Comparison of ENCODE assay signal across 8 cellular contexts in the genomic region with DNA sequence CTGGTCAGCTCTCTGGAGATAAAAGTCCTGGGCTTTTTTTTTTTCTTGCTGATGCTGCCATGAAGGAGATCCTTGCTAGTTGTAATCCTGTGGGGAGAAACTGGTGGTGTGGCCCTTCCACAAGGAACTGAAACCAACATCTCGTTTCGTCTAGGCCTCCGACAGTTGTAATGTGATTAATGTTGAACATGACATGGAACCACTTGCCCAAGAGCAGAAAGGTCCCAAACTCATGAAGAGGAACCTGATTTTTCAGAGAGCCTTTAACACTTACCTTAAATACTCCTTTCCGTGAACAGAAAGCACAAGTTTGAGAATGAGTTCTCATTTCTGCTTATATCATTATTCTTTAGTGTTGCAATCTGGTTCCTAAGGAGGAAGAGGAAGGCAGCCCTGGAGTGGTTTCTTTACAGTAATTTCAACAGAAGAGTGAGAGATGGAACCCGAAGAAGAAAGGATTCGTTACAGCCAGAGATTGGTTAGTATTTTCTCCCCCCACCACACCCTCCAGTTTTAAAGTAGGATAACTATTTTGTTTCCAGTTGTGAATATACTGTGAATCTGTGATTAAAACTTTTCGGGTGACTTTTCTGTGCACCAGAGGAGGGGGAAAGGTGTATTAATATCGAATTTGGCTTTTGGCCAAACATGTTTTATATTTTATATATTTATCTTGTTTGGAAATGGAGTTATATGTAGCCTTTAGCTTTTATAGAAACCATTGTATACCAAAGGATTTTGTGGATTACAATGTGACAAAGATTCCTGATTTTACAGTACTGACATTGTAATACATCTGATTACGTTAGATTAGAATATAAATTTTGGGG. TPM values are rescaled to one million over a fixed set of nuclear protein-coding genes. Genes with fewer than 3 reads are reported as not detected.
DNase-seq lines count a peak whose midpoint lies in the region; ATAC-seq and TF ChIP-seq lines count a peak whose summit lies in the region.

No MANE protein-coding gene starts in this region.

- CTCF ChIA-PET in IMR-90 (lab: Yijun Ruan, JAX): no interaction called here

- H3K4me1 ChIP-seq in IMR-90 (ENCODE audit: control insufficient read depth, insufficient read depth, low read length) (peaks cover 8% of the 10 kb centered on the region), gastroesophageal sphincter (peaks cover 0 to 50% (median 10%) of the 10 kb centered on the region in 3 donors)

- peak overlapping the region; percentile 72 for H2BK5ac ChIP-seq in IMR-90 (ENCODE audit: low read depth, low read length, poor library complexity, severe bottlenecking)

- no peak overlapping the region for H2AK9ac ChIP-seq in IMR-90 (replicated peaks; ENCODE audit: low read depth, low read length, poor library complexity)

- in situ Hi-C loops in IMR-90 (cut with MboI; ENCODE audit: low sequenced_read_pairs): no loop called here

- no peak overlapping the region for H2BK120ac ChIP-seq in IMR-90 (ENCODE audit: low read depth, low read length)

- H2AFZ ChIP-seq in IMR-90 (replicated peaks; ENCODE audit: low read length, poor library complexity): no peak overlapping the region

- no peak overlapping the region for H4K5ac ChIP-seq in IMR-90 (ENCODE audit: low read depth, low read length)

- H2BK15ac ChIP-seq in IMR-90 (ENCODE audit: low read depth, low read length): no peak overlapping the region

- peak overlapping the region; percentile 99 for H3K4me3 ChIP-seq in IMR-90 (ENCODE audit: insufficient read depth, low read depth, low read length)
- peak overlapping the region; percentile 78 to 93 for H3K4me3 ChIP-seq in gastroesophageal sphincter

- ATAC-seq in IMR-90 (ENCODE audit: low read depth) (no peak), gastroesophageal sphincter (no peak), GM19397 (IDR thresholded peaks at IDR 0.05; ENCODE audit: unreplicated experiment) (no peak), GM19328 (IDR thresholded peaks at IDR 0.05; ENCODE audit: unreplicated experiment) (no peak)

- peak overlapping the region; percentile 99 for H3K23ac ChIP-seq in IMR-90 (ENCODE audit: low read depth, low read length)

- H4K91ac ChIP-seq in IMR-90 (ENCODE audit: insufficient read depth, low read depth, low read length): no peak overlapping the region

- TF ChIP-seq POLR2A in IMR-90 (IDR thresholded peaks at IDR 0.05; ENCODE audit: low read depth, low read length) (no peak), gastroesophageal sphincter (IDR thresholded peaks at IDR 0.05) (no peak)

- peak overlapping the region; percentile 96 for H3K9ac ChIP-seq in IMR-90 (ENCODE audit: low read depth, low read length)

- H3K9me1 ChIP-seq in IMR-90 (ENCODE audit: insufficient read depth, low read length): no peaks in the 10 kb centered on the region; the same call in 1 of the 2 replicates

- no peak overlapping the region; the same call in 1 of the 2 replicates for H3K18ac ChIP-seq in IMR-90 (ENCODE audit: low read depth, low read length)

- H2AK5ac ChIP-seq in IMR-90 (ENCODE audit: low read depth, low read length): peak overlapping the region; percentile 70; the same call in 1 of the 2 replicates

- peak overlapping the region; percentile 17; the same call in 1 of the 2 replicates for H3K4ac ChIP-seq in IMR-90 (ENCODE audit: low read depth, low read length)

- TF ChIP-seq CTCF in IMR-90 (conservative IDR thresholded peaks at IDR 0.05; ENCODE audit: low read depth, low read length) (no peak), VCaP (conservative IDR thresholded peaks at IDR 0.05) (no peak), gastroesophageal sphincter (IDR thresholded peaks at IDR 0.05) (no peak)

- H4K8ac ChIP-seq in IMR-90 (ENCODE audit: low read depth in 2 of 2, low read length in 2 of 2): no peak overlapping the region

- intact Hi-C loops in IMR-90 (cut with micrococcal nuclease): loop anchor here (2.0 kb wide), 2 partner anchors 58 to 118 kb away; no protein-coding TSS in a partner anchor

- H2BK20ac ChIP-seq in IMR-90 (ENCODE audit: low read depth, low read length): no peak overlapping the region

- peak overlapping the region; percentile 44 for H3K14ac ChIP-seq in IMR-90 (replicated peaks; ENCODE audit: low read depth, low read length)

- H3K27ac ChIP-seq in IMR-90 (ENCODE audit: insufficient read depth, low read length) (peak overlapping the region; percentile 67), VCaP (peak overlapping the region; percentile 99), gastroesophageal sphincter (peak overlapping the region; percentile 37 to 100 (median 98))

- H3K9me3 ChIP-seq in IMR-90 (ENCODE audit: control insufficient read depth, insufficient read depth, low read length) (no peaks in the 10 kb centered on the region), gastroesophageal sphincter (no peaks in the 10 kb centered on the region)

- H4K20me1 ChIP-seq in IMR-90 (ENCODE audit: insufficient read depth, low read length): peaks cover 49% of the 10 kb centered on the region

- H3K56ac ChIP-seq in IMR-90 (ENCODE audit: extremely low read depth, insufficient read depth, low read length): peak overlapping the region; percentile 97

- no peak for TF ChIP-seq EP300 in gastroesophageal sphincter (IDR thresholded peaks at IDR 0.05)

- H3K27me3 ChIP-seq in IMR-90 (ENCODE audit: control insufficient read depth, insufficient read depth, low read length) (no peaks in the 10 kb centered on the region), gastroesophageal sphincter (no peaks in the 10 kb centered on the region)

- H3K79me1 ChIP-seq in IMR-90 (ENCODE audit: low read depth in 1 of 2, low read length in 2 of 2): peaks cover 0 to 23% of the 10 kb centered on the region in 2 experiments; a peak in 2 of 4 replicates

- H3K36me3 ChIP-seq in IMR-90 (ENCODE audit: control insufficient read depth, insufficient read depth, low read length) (peaks cover 13% of the 10 kb centered on the region), gastroesophageal sphincter (peaks cover 0 to 12% of the 10 kb centered on the region in 2 donors)

- peak overlapping the region; percentile 71 for H3K4me2 ChIP-seq in IMR-90 (ENCODE audit: low read depth, low read length)

- dilution Hi-C loops in IMR-90 (cut with HindIII; ENCODE audit: low sequenced_read_pairs, unreplicated experiment): no loop called here

- no CpG with 5 or more reads among the region's 9 CpGs for WGBS in IMR-90 (ENCODE audit: extremely low coverage in 2 of 2, insufficient read length in 1 of 2), 2 experiments
- WGBS in gastroesophageal sphincter (ENCODE audit: low coverage in 1 of 2), 2 donors: 4 to 8% methylated on average over 8 of the region's 9 CpGs

- TSS peak; percentile 19 for BruUV-seq in IMR-90 (replicated peaks; lab: Mats Ljungman, UMichigan)

- DNase-seq in GF-D8 (lab: John Stamatoyannopoulos, UW) (peak; percentile 69), IMR-90 (peak; percentile 45), renal cortical epithelial cell (ENCODE audit: low read depth) (peak; percentile 43), NCI-H2081 treated with DMSO at 0.1 percent for 48 hours (lab: John Stamatoyannopoulos, UW) (no peak)

- no peak for TF ChIP-seq RAD21 in IMR-90 (IDR thresholded peaks at IDR 0.05; ENCODE audit: low read length)

- POLR2A ChIA-PET in IMR-90 (lab: Charles Lee; ENCODE audit: unreplicated experiment): interaction anchor here (0.6 kb wide), 1 partner anchor 49 kb away, joined by 5 read pairs; no protein-coding TSS in a partner anchor

TF ChIP-seq in IMR-90, 13 proteins besides CTCF, POLR2A, EP300 and RAD21:
- no peak for TF ChIP-seq FOS (IDR thresholded peaks at IDR 0.05; ENCODE audit: low read depth, low read length)
- TF ChIP-seq MAZ (IDR thresholded peaks at IDR 0.05; ENCODE audit: borderline replicate concordance, low read depth, low read length): no peak
- TF ChIP-seq NFE2L2 (IDR thresholded peaks at IDR 0.05; ENCODE audit: low read depth, low read length): no peak
- TF ChIP-seq CEBPB (IDR thresholded peaks at IDR 0.05; ENCODE audit: low read depth, low read length): peak; percentile 41; the same call in 1 of the 2 replicates
- TF ChIP-seq SMC3 (IDR thresholded peaks at IDR 0.05; ENCODE audit: low read depth, low read length): no peak
- TF ChIP-seq MXI1 (IDR thresholded peaks at IDR 0.05; ENCODE audit: borderline replicate concordance, low read depth, low read length): no peak
- TF ChIP-seq, protein P1, sequence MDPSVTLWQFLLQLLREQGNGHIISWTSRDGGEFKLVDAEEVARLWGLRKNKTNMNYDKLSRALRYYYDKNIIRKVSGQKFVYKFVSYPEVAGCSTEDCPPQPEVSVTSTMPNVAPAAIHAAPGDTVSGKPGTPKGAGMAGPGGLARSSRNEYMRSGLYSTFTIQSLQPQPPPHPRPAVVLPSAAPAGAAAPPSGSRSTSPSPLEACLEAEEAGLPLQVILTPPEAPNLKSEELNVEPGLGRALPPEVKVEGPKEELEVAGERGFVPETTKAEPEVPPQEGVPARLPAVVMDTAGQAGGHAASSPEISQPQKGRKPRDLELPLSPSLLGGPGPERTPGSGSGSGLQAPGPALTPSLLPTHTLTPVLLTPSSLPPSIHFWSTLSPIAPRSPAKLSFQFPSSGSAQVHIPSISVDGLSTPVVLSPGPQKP (IDR thresholded peaks at IDR 0.05; ENCODE audit: borderline replicate concordance, low read depth, low read length): no peak

RNA-seq across cellular contexts. Expression of a gene that starts 2.0 kb away (rescaled TPM):
- 26.7 and 27.8 TPM in 2 replicates for total RNA-seq in IMR-90 (2012; rRNA removed)
- 42.6 and 47.5 TPM in 2 replicates for polyA plus RNA-seq in IMR-90 (2012; rRNA removed)
- polyA plus RNA-seq in IMR-90 (2012; cell fraction: cytosol; rRNA removed): 21.5 and 29.5 TPM in 2 replicates
- polyA plus RNA-seq in IMR-90 (2012; cell fraction: nucleus; rRNA removed; ENCODE audit: low replicate concordance): 160 and 177 TPM in 2 replicates
- total RNA-seq in gastroesophageal sphincter: 10 to 100 TPM; 35.4 to 68.0 (median 48.3) TPM
- total RNA-seq in renal cortical epithelial cell: 24.7 and 92.4 TPM in 2 replicates
